In genomic region chr13:36752673-36753072, GRCh38 we compare ENCODE assay signal across 1 cellular context.
TF ChIP-seq lines count a peak whose summit lies in the region.

No MANE protein-coding gene starts in this region.

TF ChIP-seq in IMR-90, 13 proteins besides CTCF, POLR2A, EP300 and RAD21 (continued from another document):
- TF ChIP-seq USF2 (IDR thresholded peaks at IDR 0.05; ENCODE audit: low read depth, low read length) (no peak), ELK1 (IDR thresholded peaks at IDR 0.05; ENCODE audit: borderline replicate concordance, low read depth, low read length) (no peak), SMC3 (IDR thresholded peaks at IDR 0.05; ENCODE audit: low read depth, low read length) (no peak), MXI1 (IDR thresholded peaks at IDR 0.05; ENCODE audit: borderline replicate concordance, low read depth, low read length) (no peak), CHD1 (IDR thresholded peaks at IDR 0.05; ENCODE audit: low read depth, low read length) (no peak), CEBPB (IDR thresholded peaks at IDR 0.05; ENCODE audit: low read depth, low read length) (no peak), RFX5 (IDR thresholded peaks at IDR 0.05; ENCODE audit: low read depth, low read length) (no peak), RCOR1 (IDR thresholded peaks at IDR 0.05; ENCODE audit: insufficient replicate concordance, low read length) (no peak)
